In the genomic region with DNA sequence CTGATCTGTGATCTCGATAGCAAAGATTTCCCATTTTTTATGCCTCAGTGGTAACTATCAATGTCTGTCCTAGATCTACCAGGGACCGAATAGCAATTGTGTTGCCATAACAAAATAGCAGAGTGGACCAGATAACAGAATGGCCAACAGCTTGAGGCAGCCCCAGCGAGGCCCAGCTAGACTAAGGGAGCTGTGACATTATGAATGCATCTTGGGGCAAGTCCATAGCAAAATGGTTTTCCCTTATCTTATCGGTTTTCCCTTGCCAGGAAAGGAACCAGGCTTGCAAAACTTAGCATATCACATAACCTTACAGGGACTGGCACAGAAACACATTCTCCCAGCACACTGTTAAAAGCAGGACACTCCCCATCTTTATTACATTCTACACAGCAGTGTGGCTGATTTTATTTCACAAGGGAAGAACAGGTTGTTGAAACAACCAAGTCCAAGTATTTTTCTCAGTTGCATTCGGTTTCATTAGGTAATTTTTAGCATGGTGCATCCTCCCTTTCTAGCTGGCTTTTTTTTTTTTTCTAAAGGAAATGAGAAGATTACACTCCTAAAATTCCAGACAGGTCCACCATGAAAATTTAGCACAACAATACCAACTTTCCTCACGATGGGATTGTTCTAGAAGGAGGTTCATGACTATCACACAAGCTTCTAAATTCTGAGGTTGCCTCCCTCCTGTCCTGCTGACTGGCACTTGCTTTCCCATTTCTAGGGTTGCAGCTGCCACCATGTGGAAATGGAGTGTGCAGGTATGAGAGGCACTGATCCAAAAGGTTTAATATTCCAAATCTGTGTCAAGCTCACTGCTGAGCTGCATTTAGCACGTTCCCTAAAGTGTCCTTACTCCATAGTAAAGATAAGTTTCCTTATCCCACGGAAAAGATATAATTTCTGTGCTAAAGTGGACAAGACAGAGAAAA, we compare ENCODE assay signal across 11 cellular contexts.
DNase-seq lines count a peak whose midpoint lies in the region; ATAC-seq and TF ChIP-seq lines count a peak whose summit lies in the region.
"Had no signal": no experiment of that assay in that cellular context is flagged by ENCODE, and none has a peak within 500 bp of the region (broad histone marks: within the 10 kb centered on the region; RNA-seq: fewer than 3 reads in every experiment).

No MANE protein-coding gene starts in this region.

- H3K9me3 ChIP-seq in adrenal gland (replicated peaks in 1 of 3) = no peaks in the 10 kb centered on the region

- H3K36me3 Mint-ChIP-seq in activated CD8-positive, alpha-beta T cell treated with anti-CD3 and anti-CD28 coated beads for 36 hours (ENCODE audit: low read depth) = no peaks in the 10 kb centered on the region

- peak; percentile 3; the same call in 1 of the 2 replicates for TF ChIP-seq CTCF in GM12874 (IDR thresholded peaks at IDR 0.05; ENCODE audit: insufficient read depth, low read depth, low read length)
- TF ChIP-seq CTCF in adrenal gland (IDR thresholded peaks at IDR 0.05) = peak in 4 of 6 experiments; percentile 24 to 39 (median 30)
- TF ChIP-seq CTCF in omental fat pad (IDR thresholded peaks at IDR 0.05) = no peak
- TF ChIP-seq CTCF in activated CD8-positive, alpha-beta T cell treated with anti-CD3 and anti-CD28 coated beads for 36 hours (IDR thresholded peaks at IDR 0.05) = no peak

- H3K27ac Mint-ChIP-seq in activated CD8-positive, alpha-beta T cell treated with anti-CD3 and anti-CD28 coated beads for 36 hours = no peak overlapping the region

- no peak overlapping the region for H3K27ac ChIP-seq in adrenal gland

- no peak overlapping the region for H3K4me3 Mint-ChIP-seq in activated CD8-positive, alpha-beta T cell treated with anti-CD3 and anti-CD28 coated beads for 36 hours

- no peaks in the 10 kb centered on the region for H3K9me3 Mint-ChIP-seq in activated CD8-positive, alpha-beta T cell treated with anti-CD3 and anti-CD28 coated beads for 36 hours

- DNase-seq in adrenal gland = peak in 6 of 7 donors; percentile 25 to 39 (median 33)
- DNase-seq in omental fat pad (ENCODE audit: low spot score) = no peak
- no peak for DNase-seq in SKM-1 (lab: John Stamatoyannopoulos, UW; ENCODE audit: unreplicated experiment)
- DNase-seq in activated naive CD4-positive, alpha-beta T cell treated with Interleukin-2 at 50 U/mL for 16 hours = no peak
- DNase-seq in activated CD8-positive, alpha-beta T cell treated with anti-CD3 and anti-CD28 coated beads for 36 hours = no peak
- DNase-seq: amniotic stem cell, SIG-M5 had no signal

- POLR2A ChIA-PET in activated CD8-positive, alpha-beta T cell treated with anti-CD3 and anti-CD28 coated beads for 36 hours (lab: Charles Lee) = no interaction called here

- ATAC-seq in HG02798 (IDR thresholded peaks at IDR 0.05; ENCODE audit: poor library complexity, unreplicated experiment) (peak; percentile 10), omental fat pad (ENCODE audit: low FRiP score) (peak; percentile 53), GM21786 (IDR thresholded peaks at IDR 0.05; ENCODE audit: unreplicated experiment) (no peak)
- ATAC-seq in activated CD8-positive, alpha-beta T cell treated with anti-CD3 and anti-CD28 coated beads for 36 hours = no peak

- H3K4me1 Mint-ChIP-seq in activated CD8-positive, alpha-beta T cell treated with anti-CD3 and anti-CD28 coated beads for 36 hours (ENCODE audit: low read depth) = peaks cover 4% of the 10 kb centered on the region

- CTCF ChIA-PET in activated CD8-positive, alpha-beta T cell treated with anti-CD3 and anti-CD28 coated beads for 36 hours (lab: Charles Lee) = no interaction called here

- WGBS in adrenal gland, 4 donors = 45 to 68% (median 59%) methylated on average over 8 of the region's 8 CpGs

- no peaks in the 10 kb centered on the region for H3K27me3 Mint-ChIP-seq in activated CD8-positive, alpha-beta T cell treated with anti-CD3 and anti-CD28 coated beads for 36 hours

- no peak for TF ChIP-seq POLR2A in adrenal gland (IDR thresholded peaks at IDR 0.05)

- H3K27me3 ChIP-seq in adrenal gland = no peaks in the 10 kb centered on the region

- no peak overlapping the region for H3K4me3 ChIP-seq in adrenal gland
- H3K4me3 ChIP-seq: lung had no signal

- intact Hi-C loops in adrenal gland (cut with DNase I) = no loop called here
- intact Hi-C loops in activated CD8-positive, alpha-beta T cell treated with anti-CD3 and anti-CD28 coated beads for 36 hours (cut with micrococcal nuclease) = loop anchor here (10.0 kb wide), 1 partner anchor 58 kb away; no protein-coding TSS in a partner anchor

- H3K36me3 ChIP-seq in adrenal gland (replicated peaks in 1 of 2) = no peaks in the 10 kb centered on the region

- no peaks in the 10 kb centered on the region for H3K4me1 ChIP-seq in adrenal gland (replicated peaks in 1 of 2)

Comparison
In these comparisons a context has a peak if more than half of its experiments do, and no peak if none do; other contexts are left out.
1. CTCF ChIP-seq: peak in GM12874 (single experiment) and adrenal gland (4 of 6); none in omental fat pad (0 of 3) and activated CD8-positive, alpha-beta T cell treated with anti-CD3 and anti-CD28 coated beads for 36 hours (single experiment).
2. ATAC-seq: peak in HG02798 (single experiment) and omental fat pad (single experiment); none in GM21786 (single experiment) and activated CD8-positive, alpha-beta T cell treated with anti-CD3 and anti-CD28 coated beads for 36 hours (single experiment).
3. DNase-seq: peak in adrenal gland (6 of 7); none in omental fat pad (single experiment), SKM-1 (single experiment), activated naive CD4-positive, alpha-beta T cell treated with Interleukin-2 at 50 U/mL for 16 hours (single experiment) and activated CD8-positive, alpha-beta T cell treated with anti-CD3 and anti-CD28 coated beads for 36 hours (single experiment).